Comparison of ENCODE assay signal across 11 cellular contexts in the genomic region with DNA sequence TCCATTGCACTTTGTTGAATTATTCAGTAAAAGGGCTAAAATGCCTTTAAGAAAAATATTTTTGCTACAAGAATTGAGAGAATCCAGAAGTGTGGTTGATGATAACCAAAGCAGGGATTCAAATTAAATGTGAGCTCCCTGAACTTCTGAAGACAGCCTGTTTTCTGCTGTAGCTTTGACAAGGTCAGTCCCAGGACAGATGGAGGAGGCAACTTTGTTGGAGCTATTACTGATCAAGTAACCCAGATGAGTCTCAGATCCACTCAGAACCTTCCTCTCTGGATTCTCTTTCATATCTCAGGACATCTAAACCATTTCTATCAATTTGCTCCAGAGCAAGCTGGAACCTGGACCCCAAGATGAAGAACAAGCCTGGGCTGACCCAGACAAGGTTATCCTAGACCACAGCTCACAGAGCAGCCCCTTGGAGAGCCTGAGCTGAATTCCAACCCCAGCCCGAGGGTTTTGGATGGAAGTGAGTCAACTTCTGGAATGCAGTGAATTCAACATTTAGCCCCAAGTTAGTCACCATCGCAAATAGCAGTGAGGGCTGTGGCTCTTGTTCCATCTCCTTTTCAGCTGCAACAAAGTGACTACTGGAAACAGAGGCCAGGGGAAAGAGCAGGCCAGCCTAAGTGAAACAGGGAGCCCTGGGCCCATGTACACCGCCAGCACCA.
DNase-seq lines count a peak whose midpoint lies in the region; ATAC-seq, FAIRE-seq and TF ChIP-seq lines count a peak whose summit lies in the region.
"Had no signal": no experiment of that assay in that cellular context is flagged by ENCODE, and none has a peak within 500 bp of the region (broad histone marks: within the 10 kb centered on the region; RNA-seq: fewer than 3 reads in every experiment).

No MANE protein-coding gene starts in this region.

- intact Hi-C loops in HepG2 (cut with micrococcal nuclease; ENCODE audit: unreplicated experiment) = no loop called here

- peak; percentile 27; the same call in 1 of the 3 replicates for ATAC-seq in HepG2
- no peak for ATAC-seq in GM18505 (IDR thresholded peaks at IDR 0.05; ENCODE audit: unreplicated experiment)

- peak; percentile 84 for DNase-seq in AG04449 (ENCODE audit: low read depth, low spot score)
- DNase-seq in cardiac fibroblast (ENCODE audit: low read depth in 2 of 2) = peak; percentile 94 to 97
- DNase-seq in HepG2 (ENCODE audit: low spot score) = peak; percentile 53
- no peak for DNase-seq in neuronal stem cell (ENCODE audit: low spot score)
- DNase-seq in retina = no peak
- DNase-seq in amygdala (lab: John Stamatoyannopoulos, UW) = no peak
- DNase-seq: CD4-positive, CD25-positive, alpha-beta regulatory T cell; NCI-H2029 had no signal

- no peak overlapping the region for H2BK12ac ChIP-seq in neuronal stem cell (ENCODE audit: low read length)

- H3K4me1 ChIP-seq in HepG2 (ENCODE audit: insufficient read depth, low read length) (no peaks in the 10 kb centered on the region), neuronal stem cell (ENCODE audit: control insufficient read depth in 2 of 2, insufficient read depth in 1 of 2, low read depth in 1 of 2, low read length in 2 of 2) (peaks cover 0 to 5% of the 10 kb centered on the region in 2 donors)

- H3K14ac ChIP-seq in neuronal stem cell (ENCODE audit: low read length) = no peak overlapping the region

- no TSS peak for BruUV-seq in HepG2 (replicated peaks; lab: Mats Ljungman, UMichigan)

- no peaks in the 10 kb centered on the region for H3K79me2 ChIP-seq in HepG2 (ENCODE audit: insufficient read depth, low read length)

- no peak overlapping the region for H3K4me3 ChIP-seq in AG04449 (ENCODE audit: low read depth, low read length)
- H3K4me3 ChIP-seq in cardiac fibroblast (replicated peaks in 1 of 2; ENCODE audit: low read depth in 2 of 2, low read length in 2 of 2) = no peak overlapping the region
- no peak overlapping the region for H3K4me3 ChIP-seq in HepG2 (replicated peaks in 1 of 3; ENCODE audit: insufficient read depth in 1 of 3, low read depth in 2 of 3, low read length in 3 of 3)
- H3K4me3 ChIP-seq in neuronal stem cell (ENCODE audit: low read length in 2 of 2) = no peak overlapping the region

- H4K20me1 ChIP-seq in HepG2 (ENCODE audit: insufficient read depth, low read length) = no peaks in the 10 kb centered on the region

- no peak overlapping the region for H3K23ac ChIP-seq in neuronal stem cell (ENCODE audit: low read depth, low read length, poor library complexity)

- WGBS in HepG2 (ENCODE audit: low lambda C conversion rate) = 16% methylated on average over 3 of the region's 3 CpGs
- no CpG with 5 or more reads among the region's 3 CpGs for WGBS in neuronal stem cell (ENCODE audit: extremely low coverage in 2 of 2, insufficient read length in 2 of 2, insufficient replicate concordance in 1 of 2), 2 donors

- no peak for FAIRE-seq in HepG2 (lab: Jason Lieb, UNC)

- TF ChIP-seq POLR2A in HepG2 (IDR thresholded peaks at IDR 0.05; ENCODE audit: insufficient read depth in 1 of 2, low read depth in 2 of 2, low read length in 2 of 2) (no peak), GM18505 (IDR thresholded peaks at IDR 0.05; ENCODE audit: borderline replicate concordance, extremely low read depth, insufficient read depth, insufficient read length) (no peak)

- H3K79me1 ChIP-seq in neuronal stem cell (ENCODE audit: low read depth, low read length) = no peaks in the 10 kb centered on the region

- no peak overlapping the region for H4K8ac ChIP-seq in neuronal stem cell (ENCODE audit: low read depth, low read length)

- TF ChIP-seq EP300 in Ishikawa (IDR thresholded peaks at IDR 0.05; ENCODE audit: borderline replicate concordance) (no peak), HepG2 (IDR thresholded peaks at IDR 0.05; ENCODE audit: low read depth in 2 of 2, low read length in 2 of 2) (no peak), HepG2 (CRISPR knock-in tag; IDR thresholded peaks at IDR 0.05; ENCODE audit: borderline replicate concordance) (no peak)

- no peaks in the 10 kb centered on the region for H3K27me3 ChIP-seq in HepG2 (ENCODE audit: control insufficient read depth in 1 of 2, insufficient read depth in 2 of 2, low read length in 2 of 2)
- no peaks in the 10 kb centered on the region for H3K27me3 ChIP-seq in neuronal stem cell (ENCODE audit: control insufficient read depth in 3 of 3, insufficient read depth in 3 of 3, low read depth in 1 of 3, low read length in 3 of 3)

- H3K9me3 ChIP-seq in HepG2 (ENCODE audit: low read length) = no peaks in the 10 kb centered on the region
- no peaks in the 10 kb centered on the region for H3K9me3 ChIP-seq in neuronal stem cell (replicated peaks in 1 of 2; ENCODE audit: control insufficient read depth in 2 of 2, insufficient read depth in 1 of 2, low read depth in 1 of 2, low read length in 2 of 2)

- TF ChIP-seq CTCF in AG04449 (IDR thresholded peaks at IDR 0.05; ENCODE audit: insufficient read depth, low read length, missing control alignments) (no peak), cardiac fibroblast (IDR thresholded peaks at IDR 0.05; ENCODE audit: low read depth, low read length) (no peak), HepG2 (CRISPR knock-in tag; IDR thresholded peaks at IDR 0.05) (no peak)

- H3K4me2 ChIP-seq in HepG2 (ENCODE audit: low read depth, low read length) = no peak overlapping the region
- H3K4me2 ChIP-seq in neuronal stem cell (ENCODE audit: insufficient read depth, low read length, poor library complexity, severe bottlenecking) = no peak overlapping the region

- H2AFZ ChIP-seq in HepG2 (ENCODE audit: low read length) = no peak overlapping the region
- H2AFZ ChIP-seq in neuronal stem cell (ENCODE audit: low read length) = no peak overlapping the region

- POLR2A ChIA-PET in AG04449 (lab: Yijun Ruan, JAX) = interaction anchor here (0.6 to 1.9 kb wide), 5 partner anchors 25 to 140 kb away, joined by 3 to 14 read pairs (median 4); no protein-coding TSS in a partner anchor
- POLR2A ChIA-PET in HepG2 (lab: Yijun Ruan, JAX) = no interaction called here

- H3K36me3 ChIP-seq in HepG2 (replicated peaks in 1 of 2; ENCODE audit: control insufficient read depth in 1 of 2, insufficient read depth in 2 of 2, low read length in 2 of 2) (no peaks in the 10 kb centered on the region), neuronal stem cell (replicated peaks in 1 of 2; ENCODE audit: control insufficient read depth in 2 of 2, insufficient read depth in 2 of 2, low read length in 2 of 2) (no peaks in the 10 kb centered on the region)

- no peak overlapping the region for H4K91ac ChIP-seq in neuronal stem cell (ENCODE audit: low read depth, low read length, poor library complexity)

- H2BK15ac ChIP-seq in neuronal stem cell (ENCODE audit: low read length) = no peak overlapping the region

- no peak overlapping the region for H3K18ac ChIP-seq in neuronal stem cell (ENCODE audit: low read length)

- CTCF ChIA-PET in AG04449 (lab: Yijun Ruan, JAX) (interaction anchor here (0.9 to 2.1 kb wide), 6 partner anchors 10 to 254 kb away, joined by 3 to 4 read pairs (median 4); no protein-coding TSS in a partner anchor), HepG2 (lab: Yijun Ruan, JAX; ENCODE audit: low intra/inter-chr PET ratio, low total read pairs) (no interaction called here)

- H2AK5ac ChIP-seq in neuronal stem cell (ENCODE audit: low read depth, low read length) = no peak overlapping the region

- H3K4ac ChIP-seq in neuronal stem cell (ENCODE audit: low read length) = no peak overlapping the region

- H3K9ac ChIP-seq in HepG2 (ENCODE audit: insufficient read depth, low read depth, low read length) (no peak overlapping the region), neuronal stem cell (ENCODE audit: low read depth, low read length, poor library complexity) (no peak overlapping the region)

- H3K27ac ChIP-seq in HepG2 (ENCODE audit: extremely low read length, insufficient read depth, low read length) (no peak overlapping the region), neuronal stem cell (replicated peaks; ENCODE audit: low read length) (no peak overlapping the region)
- H3K27ac ChIP-seq: VCaP had no signal

- no peak overlapping the region for H2BK5ac ChIP-seq in neuronal stem cell (ENCODE audit: low read length)

- no peak for TF ChIP-seq RAD21 in Ishikawa (IDR thresholded peaks at IDR 0.05; ENCODE audit: low read depth)
- TF ChIP-seq RAD21 in HepG2 (CRISPR knock-in tag; IDR thresholded peaks at IDR 0.05) = no peak

- H2BK120ac ChIP-seq in neuronal stem cell (ENCODE audit: low read depth, low read length) = no peak overlapping the region

- in situ Hi-C loops in HepG2 (cut with HindIII; ENCODE audit: extremely low pct_ligation_motif_present, low pct_unique_long_range_greater_than_20kb) = no loop called here

TF ChIP-seq in Ishikawa, 13 proteins besides CTCF, POLR2A, EP300 and RAD21:
- TF ChIP-seq TEAD4 (IDR thresholded peaks at IDR 0.05) (peak; percentile 68), NFIC (IDR thresholded peaks at IDR 0.05) (no peak)

TF ChIP-seq in HepG2, 621 proteins besides CTCF, POLR2A, EP300 and RAD21:
- TF ChIP-seq PREB (CRISPR knock-in tag; IDR thresholded peaks at IDR 0.05) (no peak), FOSL2 (CRISPR knock-in tag; IDR thresholded peaks at IDR 0.05) (0 out of 2 replicates have a peak, but pooled peaks have one; percentile 29), ZNF33A (CRISPR knock-in tag; IDR thresholded peaks at IDR 0.05; ENCODE audit: borderline replicate concordance) (no peak)

Comparison
In these comparisons a context has a peak if more than half of its experiments do, and no peak if none do; other contexts are left out.
1. DNase-seq: peak in AG04449 (single experiment), cardiac fibroblast (2 of 2) and HepG2 (single experiment); none in neuronal stem cell (single experiment), retina (single experiment) and amygdala (0 of 56).